ENCODE assay signal across 12 cellular contexts in genomic region chr1:30934613-30935012, GRCh38. TPM values are rescaled to one million over a fixed set of nuclear protein-coding genes. Genes with fewer than 3 reads are reported as not detected.
DNase-seq lines count a peak whose midpoint lies in the region; ATAC-seq and TF ChIP-seq lines count a peak whose summit lies in the region.
"Had no signal": no experiment of that assay in that cellular context is flagged by ENCODE, and none has a peak within 500 bp of the region (broad histone marks: within the 10 kb centered on the region; RNA-seq: fewer than 3 reads in every experiment).

No MANE protein-coding gene starts in this region.

- H3K27me3 ChIP-seq in hepatocyte (no peaks in the 10 kb centered on the region), tibial artery (no peaks in the 10 kb centered on the region)
- H3K27me3 ChIP-seq: brain microvascular endothelial cell had no signal

- H3K9me3 ChIP-seq in hepatocyte (ENCODE audit: low read depth) (no peaks in the 10 kb centered on the region), tibial artery (no peaks in the 10 kb centered on the region)
- H3K9me3 ChIP-seq: HAP-1 had no signal

- POLR2A ChIA-PET in activated CD8-positive, alpha-beta T cell treated with anti-CD3 and anti-CD28 coated beads, Interleukin-2, amount 10 ng/mL, durations not matched to agents 7 days and 5 days (lab: Charles Lee) = no interaction called here

- H3K79me2 ChIP-seq in hepatocyte = peaks cover 29% of the 10 kb centered on the region

- peak overlapping the region; percentile 81 for H3K27ac Mint-ChIP-seq in activated naive CD4-positive, alpha-beta T cell treated with anti-CD3 and anti-CD28 coated beads for 36 hours
- H3K27ac Mint-ChIP-seq in activated CD8-positive, alpha-beta T cell treated with anti-CD3 and anti-CD28 coated beads, Interleukin-2, amount 10 ng/mL, durations not matched to agents 7 days and 5 days = peak overlapping the region; percentile 13
- H3K27ac Mint-ChIP-seq in stimulated activated naive B cell treated with anti-CD40 and anti-IgM and Interleukin-4, amounts not matched to agents 10 μg/mL and 1 μg/mL and 100 μg/mL, for 72 hours = peak overlapping the region; percentile 37

- no peak for DNase-seq in activated naive CD4-positive, alpha-beta T cell treated with anti-CD3 and anti-CD28 coated beads for 36 hours
- DNase-seq in activated naive CD4-positive, alpha-beta T cell treated with anti-CD3 and anti-CD28 coated beads, Interleukin-2, amount 50 U/mL, for 16 hours = no peak
- no peak for DNase-seq in activated CD8-positive, alpha-beta T cell treated with anti-CD3 and anti-CD28 coated beads, Interleukin-2, amount 10 ng/mL, durations not matched to agents 7 days and 5 days
- DNase-seq in hepatocyte (ENCODE audit: low spot score) (no peak), EL (no peak), tibial artery (no peak), amniotic stem cell (lab: John Stamatoyannopoulos, UW) (no peak)
- no peak for DNase-seq in stimulated activated naive B cell treated with anti-CD40 and anti-IgM and Interleukin-4, amounts not matched to agents 10 μg/mL and 1 μg/mL and 100 μg/mL, for 72 hours
- DNase-seq: MV-4-11; stimulated activated CD4-positive, alpha-beta T cell treated with anti-CD3 and anti-CD28 coated beads, Interleukin-2, amount 100 ng/mL, for 24 hours had no signal

- peak overlapping the region; percentile 25 for H3K27ac ChIP-seq in hepatocyte
- H3K27ac ChIP-seq in tibial artery = no peak overlapping the region
- H3K27ac ChIP-seq: brain microvascular endothelial cell had no signal

- no peak overlapping the region for H3K4me3 Mint-ChIP-seq in activated naive CD4-positive, alpha-beta T cell treated with anti-CD3 and anti-CD28 coated beads for 36 hours
- H3K4me3 Mint-ChIP-seq in activated CD8-positive, alpha-beta T cell treated with anti-CD3 and anti-CD28 coated beads, Interleukin-2, amount 10 ng/mL, durations not matched to agents 7 days and 5 days = no peak overlapping the region
- peak overlapping the region in 1 of 2 donors; percentile 10 for H3K4me3 Mint-ChIP-seq in stimulated activated naive B cell treated with anti-CD40 and anti-IgM and Interleukin-4, amounts not matched to agents 10 μg/mL and 1 μg/mL and 100 μg/mL, for 72 hours

- H2AFZ ChIP-seq in hepatocyte = no peak overlapping the region

- H3K9me3 Mint-ChIP-seq in activated naive CD4-positive, alpha-beta T cell treated with anti-CD3 and anti-CD28 coated beads for 36 hours = no peaks in the 10 kb centered on the region
- H3K9me3 Mint-ChIP-seq in activated CD8-positive, alpha-beta T cell treated with anti-CD3 and anti-CD28 coated beads, Interleukin-2, amount 10 ng/mL, durations not matched to agents 7 days and 5 days (ENCODE audit: insufficient read depth) = no peaks in the 10 kb centered on the region
- no peaks in the 10 kb centered on the region for H3K9me3 Mint-ChIP-seq in stimulated activated naive B cell treated with anti-CD40 and anti-IgM and Interleukin-4, amounts not matched to agents 10 μg/mL and 1 μg/mL and 100 μg/mL, for 72 hours

- peaks cover 26% of the 10 kb centered on the region for H3K36me3 Mint-ChIP-seq in activated naive CD4-positive, alpha-beta T cell treated with anti-CD3 and anti-CD28 coated beads for 36 hours (ENCODE audit: low read depth)
- H3K36me3 Mint-ChIP-seq in activated CD8-positive, alpha-beta T cell treated with anti-CD3 and anti-CD28 coated beads, Interleukin-2, amount 10 ng/mL, durations not matched to agents 7 days and 5 days (ENCODE audit: low read depth) = peaks cover 47% of the 10 kb centered on the region
- peaks cover 46 to 59% of the 10 kb centered on the region in 2 donors for H3K36me3 Mint-ChIP-seq in stimulated activated naive B cell treated with anti-CD40 and anti-IgM and Interleukin-4, amounts not matched to agents 10 μg/mL and 1 μg/mL and 100 μg/mL, for 72 hours

- no peak for ATAC-seq in activated CD8-positive, alpha-beta T cell treated with anti-CD3 and anti-CD28 coated beads, Interleukin-2, amount 10 ng/mL, durations not matched to agents 7 days and 5 days
- ATAC-seq in stimulated activated naive B cell treated with anti-CD40 and anti-IgM and Interleukin-4, amounts not matched to agents 10 μg/mL and 1 μg/mL and 100 μg/mL, for 72 hours (replicated peaks) = no peak

- TF ChIP-seq CTCF in hepatocyte (IDR thresholded peaks at IDR 0.05; ENCODE audit: poor library complexity) = no peak
- no peak for TF ChIP-seq CTCF in tibial artery (IDR thresholded peaks at IDR 0.05)

- CTCF ChIA-PET in activated naive CD4-positive, alpha-beta T cell treated with anti-CD3 and anti-CD28 coated beads for 36 hours (lab: Charles Lee) = interaction anchor here (2.4 kb wide), 1 partner anchor 133 kb away, joined by 12 read pairs; no protein-coding TSS in a partner anchor
- CTCF ChIA-PET in activated CD8-positive, alpha-beta T cell treated with anti-CD3 and anti-CD28 coated beads, Interleukin-2, amount 10 ng/mL, durations not matched to agents 7 days and 5 days (lab: Charles Lee) = interaction anchor here (7.7 kb wide), 1 partner anchor 132 kb away, joined by 81 read pairs; no protein-coding TSS in a partner anchor

- H3K4me2 ChIP-seq in hepatocyte = no peak overlapping the region

- H3K36me3 ChIP-seq in hepatocyte (replicated peaks; ENCODE audit: insufficient read depth, low read depth) = no peaks in the 10 kb centered on the region
- H3K36me3 ChIP-seq in tibial artery = peaks cover 54 to 81% (median 58%) of the 10 kb centered on the region in 3 donors

- no peak overlapping the region for H3K4me3 ChIP-seq in hepatocyte
- H3K4me3 ChIP-seq in tibial artery = no peak overlapping the region
- H3K4me3 ChIP-seq: HAP-1 had no signal

- WGBS in hepatocyte (ENCODE audit: low lambda C conversion rate, missing lambda C conversion rate) = 83% methylated on average over 3 of the region's 3 CpGs

- intact Hi-C loops in activated naive CD4-positive, alpha-beta T cell treated with anti-CD3 and anti-CD28 coated beads for 36 hours (cut with micrococcal nuclease) = no loop called here
- intact Hi-C loops in tibial artery (cut with DNase I; ENCODE audit: low total_unique reads) = no loop called here

- H4K20me1 ChIP-seq in hepatocyte (ENCODE audit: insufficient read depth, poor library complexity, severe bottlenecking) = peaks cover 25% of the 10 kb centered on the region

- no peaks in the 10 kb centered on the region for H3K4me1 Mint-ChIP-seq in activated naive CD4-positive, alpha-beta T cell treated with anti-CD3 and anti-CD28 coated beads for 36 hours (ENCODE audit: low read depth)
- no peaks in the 10 kb centered on the region for H3K4me1 Mint-ChIP-seq in activated CD8-positive, alpha-beta T cell treated with anti-CD3 and anti-CD28 coated beads, Interleukin-2, amount 10 ng/mL, durations not matched to agents 7 days and 5 days (ENCODE audit: low read depth)
- peaks cover 24 to 36% of the 10 kb centered on the region in 2 donors for H3K4me1 Mint-ChIP-seq in stimulated activated naive B cell treated with anti-CD40 and anti-IgM and Interleukin-4, amounts not matched to agents 10 μg/mL and 1 μg/mL and 100 μg/mL, for 72 hours

- no peaks in the 10 kb centered on the region for H3K9me2 ChIP-seq in hepatocyte (replicated peaks; ENCODE audit: insufficient read depth)

- no peaks in the 10 kb centered on the region for H3K27me3 Mint-ChIP-seq in activated naive CD4-positive, alpha-beta T cell treated with anti-CD3 and anti-CD28 coated beads for 36 hours (ENCODE audit: low read depth)
- H3K27me3 Mint-ChIP-seq in activated CD8-positive, alpha-beta T cell treated with anti-CD3 and anti-CD28 coated beads, Interleukin-2, amount 10 ng/mL, durations not matched to agents 7 days and 5 days (ENCODE audit: low read depth) = no peaks in the 10 kb centered on the region
- no peaks in the 10 kb centered on the region for H3K27me3 Mint-ChIP-seq in stimulated activated naive B cell treated with anti-CD40 and anti-IgM and Interleukin-4, amounts not matched to agents 10 μg/mL and 1 μg/mL and 100 μg/mL, for 72 hours

- H3K4me1 ChIP-seq in hepatocyte (ENCODE audit: insufficient read depth) = peaks cover 10% of the 10 kb centered on the region
- peaks cover 0 to 7% (median 0%) of the 10 kb centered on the region in 4 donors for H3K4me1 ChIP-seq in tibial artery
- H3K4me1 ChIP-seq: HAP-1 had no signal

RNA-seq across cellular contexts. Expression of gene SDC3, which starts 26.1 kb away (rescaled TPM):
- total RNA-seq in activated naive CD4-positive, alpha-beta T cell treated with anti-CD3 and anti-CD28 coated beads for 36 hours = under 1 TPM; 0.19 to 0.49 TPM
- total RNA-seq in activated CD8-positive, alpha-beta T cell treated with anti-CD3 and anti-CD28 coated beads, Interleukin-2, amount 10 ng/mL, durations not matched to agents 7 days and 5 days = not detected
- 28.6 and 33.5 TPM in 2 replicates for total RNA-seq in hepatocyte
- 51.0 and 60.0 TPM in 2 replicates for polyA plus RNA-seq in hepatocyte

Comparison
In these comparisons a context has a peak if more than half of its experiments do, and no peak if none do; other contexts are left out.
1. H3K27ac Mint-ChIP-seq: peak in every context shown above with its lines; median percentile 81 in activated naive CD4-positive, alpha-beta T cell treated with anti-CD3 and anti-CD28 coated beads for 36 hours; 37 in stimulated activated naive B cell treated with anti-CD40 and anti-IgM and Interleukin-4, amounts not matched to agents 10 μg/mL and 1 μg/mL and 100 μg/mL, for 72 hours; 13 in activated CD8-positive, alpha-beta T cell treated with anti-CD3 and anti-CD28 coated beads, Interleukin-2, amount 10 ng/mL, durations not matched to agents 7 days and 5 days.
2. RNA of gene SDC3, which starts 26.1 kb away (total RNA-seq): 28.6 to 33.5 TPM in hepatocyte; 0.19 to 0.49 TPM in activated naive CD4-positive, alpha-beta T cell treated with anti-CD3 and anti-CD28 coated beads for 36 hours and not detected in activated CD8-positive, alpha-beta T cell treated with anti-CD3 and anti-CD28 coated beads, Interleukin-2, amount 10 ng/mL, durations not matched to agents 7 days and 5 days; every median in the first group is over 10 times any median in the second.